Comparison of ENCODE assay signal across 8 cellular contexts in genomic region chrX:148991502-148991901, GRCh38.
"Had no signal": no experiment of that assay in that cellular context is flagged by ENCODE, and none has a peak within 500 bp of the region (broad histone marks: within the 10 kb centered on the region; RNA-seq: fewer than 3 reads in every experiment).

No MANE protein-coding gene starts in this region.

- DNase-seq: GDM1, GF-D8 had no signal

- ATAC-seq: GM12878 had no signal

- FAIRE-seq: G401.6, GM12878, GM12891, GM12892, GM18507, GM19239 had no signal

- H3K4me3 ChIP-seq: GM12878 had no signal
